In the genomic region with DNA sequence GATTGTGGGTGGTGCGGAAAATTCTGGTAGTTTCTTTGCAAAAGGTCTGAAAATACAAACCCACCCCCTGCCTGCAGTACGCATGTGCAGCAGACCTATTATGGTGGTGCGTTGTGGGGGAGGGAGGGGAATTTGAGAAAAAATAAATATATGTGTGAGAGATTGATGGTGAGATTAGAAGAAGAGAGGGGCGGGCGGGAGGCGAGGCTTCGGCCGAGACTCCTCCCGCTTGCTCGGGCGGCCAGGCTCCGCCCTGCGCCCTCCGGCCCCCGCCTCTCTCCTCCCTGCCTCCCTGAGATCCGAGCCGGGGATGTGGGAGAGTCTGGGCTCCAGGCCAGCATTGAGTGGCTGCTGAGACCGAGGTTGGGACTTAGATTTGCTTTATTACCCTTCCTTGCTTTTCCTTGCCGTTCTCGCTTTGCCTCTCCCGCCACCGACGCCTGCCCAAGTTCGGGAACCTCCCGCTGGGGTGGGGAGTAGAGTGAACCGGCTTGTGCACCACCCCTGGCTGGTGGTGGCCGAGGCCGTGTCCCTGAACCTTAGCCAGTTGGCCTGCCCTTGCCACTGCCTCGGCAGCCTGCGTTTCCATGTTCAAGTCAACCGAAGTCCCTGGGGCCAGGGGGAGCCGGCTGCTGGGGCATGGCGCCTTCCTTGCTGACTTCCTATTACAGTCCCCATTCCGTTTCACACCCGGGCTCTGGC, we compare ENCODE assay signal across 8 cellular contexts. TPM values are rescaled to one million over a fixed set of nuclear protein-coding genes. Genes with fewer than 3 reads are reported as not detected.
DNase-seq lines count a peak whose midpoint lies in the region; ATAC-seq, FAIRE-seq and TF ChIP-seq lines count a peak whose summit lies in the region.

No MANE protein-coding gene starts in this region.

- H3K9ac ChIP-seq in Karpas-422 (ENCODE audit: low read length) = peak overlapping the region; percentile 97

- H3K27me3 ChIP-seq in Karpas-422 (ENCODE audit: low read length) = no peaks in the 10 kb centered on the region

- no peaks in the 10 kb centered on the region for H3K4me1 Mint-ChIP-seq in natural killer cell
- H3K4me1 Mint-ChIP-seq in stimulated activated naive B cell treated with anti-CD40 and anti-IgM and Interleukin-4, amounts not matched to agents 10 μg/mL and 1 μg/mL and 100 μg/mL, for 72 hours = peaks cover 9 to 12% of the 10 kb centered on the region in 2 donors

- peak; percentile 71 to 86 (median 76) for ATAC-seq in natural killer cell
- peak; percentile 72 to 75 for ATAC-seq in stimulated activated naive B cell treated with anti-CD40 and anti-IgM and Interleukin-4, amounts not matched to agents 10 μg/mL and 1 μg/mL and 100 μg/mL, for 72 hours (replicated peaks)

- H3K36me3 Mint-ChIP-seq in natural killer cell = no peaks in the 10 kb centered on the region
- peaks cover 13 to 20% of the 10 kb centered on the region in 2 donors for H3K36me3 Mint-ChIP-seq in stimulated activated naive B cell treated with anti-CD40 and anti-IgM and Interleukin-4, amounts not matched to agents 10 μg/mL and 1 μg/mL and 100 μg/mL, for 72 hours

- peaks cover 31% of the 10 kb centered on the region; the same call in 1 of the 2 replicates for H4K20me1 ChIP-seq in Karpas-422 (ENCODE audit: insufficient read depth, low read depth, low read length)

- no peak overlapping the region for H3K27ac Mint-ChIP-seq in natural killer cell
- no peak overlapping the region for H3K27ac Mint-ChIP-seq in stimulated activated naive B cell treated with anti-CD40 and anti-IgM and Interleukin-4, amounts not matched to agents 10 μg/mL and 1 μg/mL and 100 μg/mL, for 72 hours

- peaks cover 62% of the 10 kb centered on the region for H3K79me2 ChIP-seq in Karpas-422 (ENCODE audit: low read length)

- H3K9me3 Mint-ChIP-seq in natural killer cell = no peaks in the 10 kb centered on the region
- no peaks in the 10 kb centered on the region for H3K9me3 Mint-ChIP-seq in stimulated activated naive B cell treated with anti-CD40 and anti-IgM and Interleukin-4, amounts not matched to agents 10 μg/mL and 1 μg/mL and 100 μg/mL, for 72 hours

- DNase-seq in AG08395 (ENCODE audit: low spot score) (peak; percentile 96), GM19239 (ENCODE audit: insufficient read length, low spot score) (peak; percentile 74), Karpas-422 (peak; percentile 91), RCC 7860 (ENCODE audit: low spot score) (peak; percentile 83), fibroblast of peridontal ligament (ENCODE audit: extremely low read depth) (peak; percentile 95), natural killer cell (peak; percentile 75)
- DNase-seq in activated T-helper 1 cell treated with anti-CD3 and anti-CD28 coated beads, Interleukin-2, amount 50 U/mL, for 16 hours (ENCODE audit: low read depth in 1 of 2, low spot score in 1 of 2) = peak; percentile 70 to 73
- DNase-seq in stimulated activated naive B cell treated with anti-CD40 and anti-IgM and Interleukin-4, amounts not matched to agents 10 μg/mL and 1 μg/mL and 100 μg/mL, for 72 hours = peak; percentile 66

- H3K27me3 Mint-ChIP-seq in natural killer cell (ENCODE audit: low read depth in 2 of 2) = no peaks in the 10 kb centered on the region
- no peaks in the 10 kb centered on the region for H3K27me3 Mint-ChIP-seq in stimulated activated naive B cell treated with anti-CD40 and anti-IgM and Interleukin-4, amounts not matched to agents 10 μg/mL and 1 μg/mL and 100 μg/mL, for 72 hours

- no peak for TF ChIP-seq CTCF in natural killer cell (IDR thresholded peaks at IDR 0.05)

- H2AFZ ChIP-seq in Karpas-422 (ENCODE audit: low read length) = no peak overlapping the region

- no peak overlapping the region for H3K4me3 Mint-ChIP-seq in natural killer cell
- no peak overlapping the region for H3K4me3 Mint-ChIP-seq in stimulated activated naive B cell treated with anti-CD40 and anti-IgM and Interleukin-4, amounts not matched to agents 10 μg/mL and 1 μg/mL and 100 μg/mL, for 72 hours

- H3K4me3 ChIP-seq in Karpas-422 (ENCODE audit: low read length) = peak overlapping the region; percentile 91

- H3K4me1 ChIP-seq in Karpas-422 (ENCODE audit: low read length) = peaks cover 42% of the 10 kb centered on the region

- peak overlapping the region; percentile 86 for H3K27ac ChIP-seq in Karpas-422 (ENCODE audit: low read length)

- H3K4me2 ChIP-seq in Karpas-422 (ENCODE audit: low read depth, low read length, poor library complexity, severe bottlenecking) = peak overlapping the region; percentile 99

- no peaks in the 10 kb centered on the region for H3K9me2 ChIP-seq in Karpas-422 (replicated peaks; ENCODE audit: insufficient read depth, low read length)

- intact Hi-C loops in natural killer cell (cut with micrococcal nuclease) = loop anchor here (1.0 to 5.0 kb wide), 4 partner anchors 30 to 53 kb away; a partner anchor contains a TSS

- H3K9me3 ChIP-seq in Karpas-422 (ENCODE audit: low read length) = no peaks in the 10 kb centered on the region

- peaks cover 28% of the 10 kb centered on the region; the same call in 1 of the 2 replicates for H3K36me3 ChIP-seq in Karpas-422 (ENCODE audit: insufficient read depth, low read length)

- FAIRE-seq in GM19239 (lab: Jason Lieb, UNC) (peak; percentile 91), RCC 7860 (lab: Jason Lieb, UNC) (peak; percentile 85)

RNA-seq across cellular contexts. Expression of a gene that starts 1.0 kb away (rescaled TPM):
- 191 and 346 TPM in 2 replicates for total RNA-seq in Karpas-422 (2014; rRNA removed; shearing (Covaris generic); ENCODE audit: low replicate concordance)
- total RNA-seq in natural killer cell = 100 to 1,000 TPM; 215 to 275 (median 218) TPM

RNA-seq across cellular contexts. Expression of a gene that starts 28.5 kb away (rescaled TPM):
- 2.1 and 3.5 TPM in 2 replicates for total RNA-seq in Karpas-422 (2014; rRNA removed; shearing (Covaris generic); ENCODE audit: low replicate concordance)
- total RNA-seq in natural killer cell = 1 to 10 TPM; 3.6 to 5.9 (median 4.7) TPM

RNA-seq across cellular contexts. Expression of a gene that starts 29.8 kb away (rescaled TPM):
- 8.5 and 10.9 TPM in 2 replicates for total RNA-seq in Karpas-422 (2014; rRNA removed; shearing (Covaris generic); ENCODE audit: low replicate concordance)
- 10 to 100 TPM; 11.0 to 18.3 (median 11.5) TPM for total RNA-seq in natural killer cell

RNA-seq across cellular contexts. Expression of a gene that starts 30.3 kb away (rescaled TPM):
- 313 and 321 TPM in 2 replicates for total RNA-seq in Karpas-422 (2014; rRNA removed; shearing (Covaris generic); ENCODE audit: low replicate concordance)
- 10 to 100 TPM; 35.9 to 40.3 (median 37.3) TPM for total RNA-seq in natural killer cell

RNA-seq across cellular contexts. Expression of a gene that starts 32.8 kb away (rescaled TPM):
- 0.69 and 1.4 TPM in 2 replicates for total RNA-seq in Karpas-422 (2014; rRNA removed; shearing (Covaris generic); ENCODE audit: low replicate concordance)
- total RNA-seq in natural killer cell = 10 to 100 TPM; 12.7 to 45.5 (median 27.6) TPM

Comparison
In these comparisons a context has a peak if more than half of its experiments do, and no peak if none do; other contexts are left out.
1. Peak in every context shown above with its lines: DNase-seq, ATAC-seq, H3K4me3 ChIP-seq and H3K27ac ChIP-seq.